16 cellular contexts compared by ENCODE assay signal in the genomic region with DNA sequence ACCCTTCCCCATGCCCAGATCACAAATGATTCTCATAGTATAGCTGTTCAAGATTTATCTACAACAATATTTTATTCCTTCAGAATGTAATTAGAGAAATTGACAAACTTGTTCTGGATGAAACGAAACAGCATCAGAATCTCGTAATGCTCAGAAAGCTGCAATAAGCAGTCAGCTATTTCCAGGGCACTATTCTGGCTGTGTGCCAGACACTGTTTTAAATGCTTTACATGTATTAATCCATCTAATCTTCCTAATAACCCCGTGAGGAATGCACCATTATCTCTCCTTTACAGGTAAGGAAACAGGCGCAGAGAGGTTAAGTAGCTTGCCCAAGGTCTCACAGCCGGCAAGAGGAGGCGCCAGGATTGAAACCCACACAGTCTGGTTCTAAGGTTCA. TPM values are rescaled to one million over a fixed set of nuclear protein-coding genes. Genes with fewer than 3 reads are reported as not detected.
"Had no signal": no experiment of that assay in that cellular context is flagged by ENCODE, and none has a peak within 500 bp of the region (broad histone marks: within the 10 kb centered on the region; RNA-seq: fewer than 3 reads in every experiment).

No MANE protein-coding gene starts in this region.

- H3K9me3 ChIP-seq: breast epithelium, upper lobe of left lung had no signal

- H3K9me3 Mint-ChIP-seq: activated naive CD4-positive, alpha-beta T cell treated with anti-CD3 and anti-CD28 coated beads for 36 hours; activated naive CD8-positive, alpha-beta T cell treated with anti-CD3 and anti-CD28 coated beads, Interleukin-2, amount 50 U/mL, for 24 hours; activated T-helper 2 cell treated with anti-CD3 and anti-CD28 coated beads, Interferon-gamma antibody, Interleukin-2, Interleukin-4, amounts not matched to agents 10 μg/mL and 5 μg/mL and 100 μg/mL, durations not matched to agents 14 hours and 24 hours and 36 hours; natural killer cell; T-cell had no signal

- H3K4me3 ChIP-seq: breast epithelium, skin epidermis, upper lobe of left lung had no signal

- H3K4me3 Mint-ChIP-seq: activated naive CD4-positive, alpha-beta T cell treated with anti-CD3 and anti-CD28 coated beads for 36 hours; activated naive CD8-positive, alpha-beta T cell treated with anti-CD3 and anti-CD28 coated beads, Interleukin-2, amount 50 U/mL, for 24 hours; natural killer cell; T-cell had no signal

- ATAC-seq: activated naive CD8-positive, alpha-beta T cell treated with anti-CD3 and anti-CD28 coated beads, Interleukin-2, amount 50 U/mL, for 24 hours; natural killer cell; T-cell had no signal

- DNase-seq: activated CD4-positive, alpha-beta T cell treated with anti-CD3 and anti-CD28 coated beads for 1 hour; activated CD4-positive, alpha-beta T cell treated with anti-CD3 and anti-CD28 coated beads, Interleukin-2, amount 50 U/mL, for 4 hours; activated naive CD4-positive, alpha-beta T cell treated with anti-CD3 and anti-CD28 coated beads for 36 hours; activated naive CD8-positive, alpha-beta T cell treated with anti-CD3 and anti-CD28 coated beads, Interleukin-2, amount 50 U/mL, for 24 hours; aorta; cerebellar nuclear complex; foreskin melanocyte; natural killer cell; stimulated activated CD4-positive, alpha-beta T cell treated with anti-CD3 and anti-CD28 coated beads, Interleukin-4, amount 100 ng/mL, for 24 hours; stimulated activated naive CD4-positive, alpha-beta T cell treated with Interleukin-2 at 50 U/mL for 16 hours; T-cell; upper lobe of left lung had no signal

- H3K27ac Mint-ChIP-seq: activated naive CD4-positive, alpha-beta T cell treated with anti-CD3 and anti-CD28 coated beads for 36 hours; activated naive CD8-positive, alpha-beta T cell treated with anti-CD3 and anti-CD28 coated beads, Interleukin-2, amount 50 U/mL, for 24 hours; activated T-helper 2 cell treated with anti-CD3 and anti-CD28 coated beads, Interferon-gamma antibody, Interleukin-2, Interleukin-4, amounts not matched to agents 10 μg/mL and 5 μg/mL and 100 μg/mL, durations not matched to agents 14 hours and 24 hours and 36 hours; natural killer cell; T-cell had no signal

- H3K36me3 Mint-ChIP-seq: natural killer cell, T-cell had no signal

- H3K4me1 Mint-ChIP-seq: activated naive CD8-positive, alpha-beta T cell treated with anti-CD3 and anti-CD28 coated beads, Interleukin-2, amount 50 U/mL, for 24 hours; natural killer cell had no signal

RNA-seq across cellular contexts. Expression of a gene that starts 10.1 kb away (rescaled TPM):
- total RNA-seq: activated naive CD4-positive, alpha-beta T cell treated with anti-CD3 and anti-CD28 coated beads for 36 hours; activated T-helper 2 cell treated with anti-CD3 and anti-CD28 coated beads, Interferon-gamma antibody, Interleukin-2, Interleukin-4, amounts not matched to agents 10 μg/mL and 5 μg/mL and 100 μg/mL, durations not matched to agents 14 hours and 24 hours and 36 hours; aorta; dermis microvascular lymphatic vessel endothelial cell; natural killer cell; T-cell had no signal
